11 cellular contexts compared by ENCODE assay signal in the genomic region with DNA sequence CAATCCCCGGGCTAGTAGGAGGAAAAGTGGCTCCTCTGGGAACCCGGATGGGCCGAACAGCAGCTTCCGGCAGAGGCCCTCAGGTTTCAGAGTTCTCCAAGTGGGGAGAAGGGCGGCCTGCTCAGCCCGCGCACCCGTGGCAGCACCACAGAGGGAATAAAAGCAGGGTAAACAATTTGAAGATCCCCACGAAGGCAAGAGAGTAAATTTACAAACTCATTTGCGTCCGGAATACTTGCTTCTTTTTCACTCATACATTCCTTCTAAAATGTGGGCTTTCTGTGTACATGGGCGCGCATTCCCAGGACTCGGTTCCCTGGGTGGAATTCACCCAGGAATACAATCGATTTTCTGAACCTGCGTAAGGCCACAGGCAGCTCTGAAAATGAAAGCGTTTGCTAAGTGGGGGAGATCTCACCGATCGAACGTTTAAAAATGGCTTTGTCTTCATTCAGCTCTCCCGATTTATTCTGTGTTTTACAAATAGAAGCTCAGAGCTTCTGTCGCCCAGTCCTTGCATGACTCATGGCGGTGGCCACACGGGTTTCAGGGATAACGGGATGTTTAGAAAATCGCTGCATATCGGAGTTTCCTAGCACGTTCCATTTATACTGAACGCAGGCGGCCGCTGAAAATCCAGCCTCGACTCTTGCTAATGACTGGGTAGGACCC.
A peak's percentile ranks its signal among the peaks of the same experiment; 100 is the strongest.
DNase-seq lines count a peak whose midpoint lies in the region; ATAC-seq, FAIRE-seq and TF ChIP-seq lines count a peak whose summit lies in the region.
"Had no signal": no experiment of that assay in that cellular context is flagged by ENCODE, and none has a peak within 500 bp of the region (broad histone marks: within the 10 kb centered on the region; RNA-seq: fewer than 3 reads in every experiment).

No MANE protein-coding gene starts in this region.

- no peak overlapping the region for H2AFZ ChIP-seq in neuron (ENCODE audit: low read depth, low read length)

- H3K27ac Mint-ChIP-seq in endodermal cell, result no peak overlapping the region

- peaks cover 0 to 43% (median 12%) of the 10 kb centered on the region in 4 donors for H3K4me1 ChIP-seq in Peyer's patch
- H3K4me1 ChIP-seq in endodermal cell (ENCODE audit: control insufficient read depth, insufficient read depth, low read length), result peaks cover 3% of the 10 kb centered on the region
- peaks cover 56% of the 10 kb centered on the region for H3K4me1 ChIP-seq in neuron (ENCODE audit: insufficient read depth, low read length)

- no peaks in the 10 kb centered on the region for H3K9me3 Mint-ChIP-seq in endodermal cell
- H3K9me3 Mint-ChIP-seq: activated naive CD4-positive, alpha-beta T cell treated with anti-CD3 and anti-CD28 coated beads, Interleukin-2, amount 50 U/mL, for 72 hours had no signal

- peak overlapping the region; percentile 46 for H3K4me3 Mint-ChIP-seq in endodermal cell

- H3K27ac ChIP-seq in AG04450 (ENCODE audit: low read depth, low read length) (no peak overlapping the region), Peyer's patch (no peak overlapping the region), endodermal cell (ENCODE audit: low read depth, low read length) (no peak overlapping the region)

- TF ChIP-seq POLR2A in Peyer's patch (IDR thresholded peaks at IDR 0.05), result no peak

- H3K4me1 Mint-ChIP-seq in endodermal cell, result peaks cover 18% of the 10 kb centered on the region

- no peak for DNase-seq in AG04450 (ENCODE audit: low read depth, low spot score)
- no peak for DNase-seq in Peyer's patch
- no peak for DNase-seq in endodermal cell
- DNase-seq in RKO (ENCODE audit: low spot score), result no peak
- DNase-seq in D721Med (ENCODE audit: insufficient read length, low spot score), result no peak
- no peak for DNase-seq in NCI-H2107 (lab: John Stamatoyannopoulos, UW)
- DNase-seq: SK-N-SH; stimulated activated CD4-positive, alpha-beta T cell treated with anti-CD3 and anti-CD28 coated beads, Interleukin-4, amount 100 ng/mL, for 4 hours had no signal

- peaks cover 8% of the 10 kb centered on the region; the same call in 1 of the 2 replicates for H3K9me3 ChIP-seq in AG04450 (ENCODE audit: control insufficient read depth, insufficient read depth, low read length)
- H3K9me3 ChIP-seq in Peyer's patch, result no peaks in the 10 kb centered on the region
- H3K9me3 ChIP-seq in endodermal cell (ENCODE audit: control insufficient read depth, low read length), result peaks cover 5% of the 10 kb centered on the region
- peaks cover 8% of the 10 kb centered on the region for H3K9me3 ChIP-seq in neuron (ENCODE audit: low read length)
- H3K9me3 ChIP-seq: SK-N-SH had no signal

- 10% methylated on average over 26 to 32 of the region's 32 CpGs for WGBS in endodermal cell (ENCODE audit: insufficient coverage in 1 of 2, insufficient read length in 1 of 2), 2 experiments

- peak overlapping the region; percentile 47 for H3K4me3 ChIP-seq in AG04450 (ENCODE audit: low read depth, low read length)
- peak overlapping the region in 3 of 4 donors; percentile 28 to 39 (median 29) for H3K4me3 ChIP-seq in Peyer's patch
- H3K4me3 ChIP-seq in endodermal cell (ENCODE audit: low read length), result no peak overlapping the region
- H3K4me3 ChIP-seq in neuron (ENCODE audit: low read length), result peak overlapping the region; percentile 5

- H3K36me3 Mint-ChIP-seq in endodermal cell (ENCODE audit: low read depth), result no peaks in the 10 kb centered on the region

- TF ChIP-seq CTCF in AG04450 (IDR thresholded peaks at IDR 0.05; ENCODE audit: low read depth, low read length) (no peak), Peyer's patch (IDR thresholded peaks at IDR 0.05) (no peak), endodermal cell (conservative IDR thresholded peaks at IDR 0.05) (no peak), D721Med (IDR thresholded peaks at IDR 0.05; ENCODE audit: insufficient read depth, missing control alignments) (no peak)

- H3K36me3 ChIP-seq in Peyer's patch (no peaks in the 10 kb centered on the region), endodermal cell (ENCODE audit: control insufficient read depth, insufficient read depth, low read length) (no peaks in the 10 kb centered on the region), neuron (ENCODE audit: insufficient read depth, low read length) (no peaks in the 10 kb centered on the region)

- no peak for ATAC-seq in HG03521 (IDR thresholded peaks at IDR 0.05; ENCODE audit: unreplicated experiment)

- POLR2A ChIA-PET in AG04450 (lab: Yijun Ruan, JAX), result no interaction called here

- FAIRE-seq in D721Med (lab: Jason Lieb, UNC), result no peak

- CTCF ChIA-PET in AG04450 (lab: Charles Lee), result interaction anchor here (1.2 kb wide), 1 partner anchor 52 kb away, joined by 3 read pairs; no protein-coding TSS in a partner anchor

- peaks cover 99% of the 10 kb centered on the region for H3K27me3 Mint-ChIP-seq in endodermal cell (ENCODE audit: insufficient read depth)

- H3K27me3 ChIP-seq in AG04450 (ENCODE audit: control insufficient read depth, insufficient read depth, low read length), result peaks cover 98% of the 10 kb centered on the region
- H3K27me3 ChIP-seq in Peyer's patch, result peaks cover 0 to 86% of the 10 kb centered on the region in 2 donors
- peaks cover 100% of the 10 kb centered on the region for H3K27me3 ChIP-seq in endodermal cell (ENCODE audit: control insufficient read depth, insufficient read depth, low read length, poor library complexity, severe bottlenecking)
- H3K27me3 ChIP-seq in neuron (ENCODE audit: insufficient read depth, low read length), result peaks cover 84% of the 10 kb centered on the region

- no peak overlapping the region for H3K9ac ChIP-seq in endodermal cell (ENCODE audit: extremely low read depth, low read length, poor library complexity, severe bottlenecking)
- H3K9ac ChIP-seq: SK-N-SH had no signal
